14 cellular contexts compared by ENCODE assay signal in genomic region chr3:110413807-110414748, GRCh38.
DNase-seq lines count a peak whose midpoint lies in the region; ATAC-seq lines count a peak whose summit lies in the region.
"Had no signal": no experiment of that assay in that cellular context is flagged by ENCODE, and none has a peak within 500 bp of the region (broad histone marks: within the 10 kb centered on the region; RNA-seq: fewer than 3 reads in every experiment).

No MANE protein-coding gene starts in this region.

- ATAC-seq in HG03342 (IDR thresholded peaks at IDR 0.05; ENCODE audit: unreplicated experiment), result no peak
- ATAC-seq: activated T-helper 17 cell treated with anti-CD3 and anti-CD28 coated beads, Interleukin-2, amount 50 U/mL, for 72 hours; left lung; stimulated activated naive CD8-positive, alpha-beta T cell treated with anti-CD3 and anti-CD28 coated beads, Interleukin-15, amount 100 ng/mL, for 72 hours had no signal

- peak overlapping the region in 1 of 2 experiments; percentile 9 for H3K4me3 ChIP-seq in mesenchymal stem cell (ENCODE audit: insufficient read depth in 1 of 2, low read depth in 1 of 2, low read length in 2 of 2)
- H3K4me3 ChIP-seq: left lung had no signal

- no peak overlapping the region for H3K23ac ChIP-seq in mesenchymal stem cell (ENCODE audit: low read length in 2 of 2)

- H2AFZ ChIP-seq in mesenchymal stem cell (ENCODE audit: low read depth, low read length), result no peak overlapping the region

- DNase-seq in ACHN (peak; percentile 50), LHCN-M2 (ENCODE audit: low read depth) (peak; percentile 87), dermis microvascular lymphatic vessel endothelial cell (ENCODE audit: low read depth in 2 of 2) (peak; percentile 90 to 92), mesenchymal stem cell (peak; percentile 62), nucleus accumbens (lab: John Stamatoyannopoulos, UW) (no peak), SKM-1 treated with dmso at 0.1 percent for 144 hours (lab: John Stamatoyannopoulos, UW; ENCODE audit: unreplicated experiment) (no peak)
- no peak for DNase-seq in stimulated activated naive CD4-positive, alpha-beta T cell (lab: John Stamatoyannopoulos, UW)
- DNase-seq: C1 segment of cervical spinal cord; left lung; NK-92 treated with Interleukin-12 subunit alpha and Interleukin-12 subunit beta, amount 100 ng/mL, for 24 hours; stimulated activated CD4-positive, alpha-beta T cell treated with anti-CD3 and anti-CD28 coated beads, Interleukin-15, amount 100 ng/mL, for 24 hours; stimulated activated naive CD8-positive, alpha-beta T cell treated with anti-CD3 and anti-CD28 coated beads, Interleukin-15, amount 100 ng/mL, for 72 hours had no signal

- peak overlapping the region; percentile 94 for H2BK120ac ChIP-seq in mesenchymal stem cell (ENCODE audit: low read depth, low read length)

- no peaks in the 10 kb centered on the region for H3K9me3 ChIP-seq in mesenchymal stem cell (ENCODE audit: control insufficient read depth, low read length)
- H3K9me3 ChIP-seq: left lung had no signal

- WGBS in mesenchymal stem cell, result 20% methylated on average over 1 of the region's 4 CpGs

- peak overlapping the region; percentile 84 for H2BK5ac ChIP-seq in mesenchymal stem cell (ENCODE audit: low read depth, low read length, poor library complexity, severe bottlenecking)

- peak overlapping the region in 1 of 2 experiments; percentile 89 for H3K18ac ChIP-seq in mesenchymal stem cell (ENCODE audit: low read depth in 1 of 2, low read length in 2 of 2)

- peak overlapping the region; percentile 69 for H2AK5ac ChIP-seq in mesenchymal stem cell (ENCODE audit: low read length, severe bottlenecking)

- in situ Hi-C loops in ACHN (cut with HindIII; ENCODE audit: low pct_ligation_motif_present, low pct_unique_long_range_greater_than_20kb, low sequenced_read_pairs), result no loop called here

- no peaks in the 10 kb centered on the region for H3K27me3 ChIP-seq in mesenchymal stem cell (ENCODE audit: control insufficient read depth in 1 of 2, insufficient read depth in 1 of 2, low read length in 2 of 2)
- H3K27me3 ChIP-seq: left lung had no signal

- H3K79me1 ChIP-seq in mesenchymal stem cell (replicated peaks; ENCODE audit: low read length, poor library complexity, severe bottlenecking), result no peaks in the 10 kb centered on the region

- no peak overlapping the region for H2BK15ac ChIP-seq in mesenchymal stem cell (ENCODE audit: low read depth, poor library complexity, severe bottlenecking)

- H3K36me3 ChIP-seq in mesenchymal stem cell (ENCODE audit: control insufficient read depth in 1 of 2, insufficient read depth in 2 of 2, low read depth in 1 of 2, low read length in 2 of 2), result no peaks in the 10 kb centered on the region
- H3K36me3 ChIP-seq: left lung had no signal

- H3K27ac ChIP-seq in mesenchymal stem cell (ENCODE audit: low read length, poor library complexity, severe bottlenecking), result peak overlapping the region; percentile 94
- H3K27ac ChIP-seq: left lung had no signal

- peak overlapping the region; percentile 61 for H3K9ac ChIP-seq in mesenchymal stem cell (ENCODE audit: low read length)

- no peak overlapping the region for H3K14ac ChIP-seq in mesenchymal stem cell (ENCODE audit: low read length in 2 of 2)

- H3K4ac ChIP-seq in mesenchymal stem cell (ENCODE audit: low read depth in 1 of 2, low read length in 2 of 2), result peak overlapping the region in 1 of 2 experiments; percentile 64

- no peak overlapping the region for H3K4me2 ChIP-seq in mesenchymal stem cell (ENCODE audit: low read length, poor library complexity, severe bottlenecking)

- peaks cover 2% of the 10 kb centered on the region for H3K4me1 ChIP-seq in mesenchymal stem cell (ENCODE audit: control insufficient read depth, insufficient read depth, low read depth, low read length)
- H3K4me1 ChIP-seq: left lung had no signal

- H4K91ac ChIP-seq in mesenchymal stem cell (ENCODE audit: low read length), result no peak overlapping the region

- H2BK12ac ChIP-seq in mesenchymal stem cell (ENCODE audit: low read length in 2 of 2), result no peak overlapping the region

- peak overlapping the region; percentile 60 for H4K8ac ChIP-seq in mesenchymal stem cell (ENCODE audit: low read length)

Comparison
In these comparisons a context has a peak if more than half of its experiments do, and no peak if none do; other contexts are left out.
1. DNase-seq: peak in ACHN (single experiment), LHCN-M2 (single experiment), dermis microvascular lymphatic vessel endothelial cell (2 of 2) and mesenchymal stem cell (single experiment); none in nucleus accumbens (0 of 56), SKM-1 treated with dmso at 0.1 percent for 144 hours (single experiment) and stimulated activated naive CD4-positive, alpha-beta T cell (0 of 6).